ENCODE assay signal across 8 cellular contexts in the genomic region with DNA sequence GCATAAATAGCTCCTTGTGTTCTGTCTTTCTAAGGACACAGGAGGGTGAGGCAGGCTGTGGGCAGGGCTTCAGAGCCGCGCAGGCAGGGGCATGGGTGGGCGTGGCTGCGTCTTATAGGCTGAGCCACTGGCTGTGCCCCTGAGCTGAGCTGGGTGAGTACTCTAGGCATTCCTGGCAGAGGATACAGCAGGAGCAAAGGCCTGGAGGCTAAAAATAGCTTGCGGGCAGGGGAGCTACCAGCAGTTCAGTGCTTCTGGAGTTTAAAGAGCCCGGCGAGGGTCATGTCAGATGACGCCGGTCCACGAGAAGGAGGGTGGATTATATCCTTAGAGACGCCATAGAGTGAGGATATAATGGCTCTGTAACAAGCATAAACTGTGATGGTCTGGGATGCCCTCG. TPM values are rescaled to one million over a fixed set of nuclear protein-coding genes. Genes with fewer than 3 reads are reported as not detected.
DNase-seq lines count a peak whose midpoint lies in the region; TF ChIP-seq lines count a peak whose summit lies in the region.

No MANE protein-coding gene starts in this region.

- DNase-seq in ELF-1 (ENCODE audit: low read depth, low spot score): peak; percentile 81
- peak; percentile 39 for DNase-seq in RPMI8226
- DNase-seq in fibroblast of the conjunctiva (ENCODE audit: low read depth): peak; percentile 27
- DNase-seq in neural crest cell (ENCODE audit: low read depth, low spot score): peak; percentile 46
- DNase-seq in NCI-H1417 treated with DMSO at 0.1 percent for 48 hours (lab: John Stamatoyannopoulos, UW): no peak
- no peak for DNase-seq in HuH-7 (ENCODE audit: low spot score)
- no peak for DNase-seq in Karpas-422
- DNase-seq in activated naive CD8-positive, alpha-beta T cell treated with anti-CD3 and anti-CD28 coated beads for 36 hours: no peak

- H2AFZ ChIP-seq in Karpas-422 (ENCODE audit: low read length): no peak overlapping the region

- H3K4me1 ChIP-seq in Karpas-422 (ENCODE audit: low read length): no peaks in the 10 kb centered on the region

- no peaks in the 10 kb centered on the region for H3K27me3 ChIP-seq in Karpas-422 (ENCODE audit: low read length)

- no peaks in the 10 kb centered on the region; the same call in 1 of the 2 replicates for H3K9me3 ChIP-seq in Karpas-422 (ENCODE audit: low read length)

- no peak overlapping the region for H3K27ac ChIP-seq in Karpas-422 (ENCODE audit: low read length)

- peak overlapping the region; percentile 7 for H3K4me3 Mint-ChIP-seq in neural crest cell
- H3K4me3 Mint-ChIP-seq in activated naive CD8-positive, alpha-beta T cell treated with anti-CD3 and anti-CD28 coated beads for 36 hours: no peak overlapping the region

- H3K9ac ChIP-seq in Karpas-422 (ENCODE audit: low read length): no peak overlapping the region

- TF ChIP-seq CTCF in neural crest cell (conservative IDR thresholded peaks at IDR 0.05): no peak

- H3K79me2 ChIP-seq in Karpas-422 (ENCODE audit: low read length): no peaks in the 10 kb centered on the region

- no peak overlapping the region for H3K4me3 ChIP-seq in Karpas-422 (ENCODE audit: low read length)

- peak overlapping the region; percentile 20 for H3K27ac Mint-ChIP-seq in neural crest cell (ENCODE audit: unreplicated experiment)
- H3K27ac Mint-ChIP-seq in activated naive CD8-positive, alpha-beta T cell treated with anti-CD3 and anti-CD28 coated beads for 36 hours: no peak overlapping the region

- H3K36me3 ChIP-seq in Karpas-422 (ENCODE audit: insufficient read depth, low read length): no peaks in the 10 kb centered on the region

- no peaks in the 10 kb centered on the region for H4K20me1 ChIP-seq in Karpas-422 (ENCODE audit: insufficient read depth, low read depth, low read length)

- no peaks in the 10 kb centered on the region for H3K9me2 ChIP-seq in Karpas-422 (replicated peaks; ENCODE audit: insufficient read depth, low read length)

- H3K36me3 Mint-ChIP-seq in neural crest cell (ENCODE audit: low read depth): peaks cover 2% of the 10 kb centered on the region
- H3K36me3 Mint-ChIP-seq in activated naive CD8-positive, alpha-beta T cell treated with anti-CD3 and anti-CD28 coated beads for 36 hours: no peaks in the 10 kb centered on the region

- no peak overlapping the region for H3K4me2 ChIP-seq in Karpas-422 (ENCODE audit: low read depth, low read length, poor library complexity, severe bottlenecking)

- H3K4me1 Mint-ChIP-seq in neural crest cell: peaks cover 13% of the 10 kb centered on the region
- no peaks in the 10 kb centered on the region for H3K4me1 Mint-ChIP-seq in activated naive CD8-positive, alpha-beta T cell treated with anti-CD3 and anti-CD28 coated beads for 36 hours

- H3K27me3 Mint-ChIP-seq in neural crest cell (ENCODE audit: low read depth): peaks cover 4% of the 10 kb centered on the region
- peaks cover 7% of the 10 kb centered on the region for H3K27me3 Mint-ChIP-seq in activated naive CD8-positive, alpha-beta T cell treated with anti-CD3 and anti-CD28 coated beads for 36 hours

- H3K9me3 Mint-ChIP-seq in neural crest cell: peaks cover 11% of the 10 kb centered on the region
- H3K9me3 Mint-ChIP-seq in activated naive CD8-positive, alpha-beta T cell treated with anti-CD3 and anti-CD28 coated beads for 36 hours: peaks cover 22% of the 10 kb centered on the region

RNA-seq across cellular contexts. Expression of gene PDIA6, which starts 31.5 kb away (rescaled TPM):
- 235 and 248 TPM in 2 replicates for total RNA-seq in neural crest cell
- total RNA-seq in Karpas-422 (2014; rRNA removed; shearing (Covaris generic); ENCODE audit: low replicate concordance): 92.4 and 106 TPM in 2 replicates
- total RNA-seq in activated naive CD8-positive, alpha-beta T cell treated with anti-CD3 and anti-CD28 coated beads for 36 hours: 100 to 1,000 TPM; 147 to 148 TPM

Comparison
In these comparisons a context has a peak if more than half of its experiments do, and no peak if none do; other contexts are left out.
1. DNase-seq: peak in ELF-1 (single experiment), RPMI8226 (single experiment), fibroblast of the conjunctiva (single experiment) and neural crest cell (single experiment); none in NCI-H1417 treated with DMSO at 0.1 percent for 48 hours (single experiment), HuH-7 (single experiment), Karpas-422 (single experiment) and activated naive CD8-positive, alpha-beta T cell treated with anti-CD3 and anti-CD28 coated beads for 36 hours (single experiment).